8 cellular contexts compared by ENCODE assay signal in the genomic region with DNA sequence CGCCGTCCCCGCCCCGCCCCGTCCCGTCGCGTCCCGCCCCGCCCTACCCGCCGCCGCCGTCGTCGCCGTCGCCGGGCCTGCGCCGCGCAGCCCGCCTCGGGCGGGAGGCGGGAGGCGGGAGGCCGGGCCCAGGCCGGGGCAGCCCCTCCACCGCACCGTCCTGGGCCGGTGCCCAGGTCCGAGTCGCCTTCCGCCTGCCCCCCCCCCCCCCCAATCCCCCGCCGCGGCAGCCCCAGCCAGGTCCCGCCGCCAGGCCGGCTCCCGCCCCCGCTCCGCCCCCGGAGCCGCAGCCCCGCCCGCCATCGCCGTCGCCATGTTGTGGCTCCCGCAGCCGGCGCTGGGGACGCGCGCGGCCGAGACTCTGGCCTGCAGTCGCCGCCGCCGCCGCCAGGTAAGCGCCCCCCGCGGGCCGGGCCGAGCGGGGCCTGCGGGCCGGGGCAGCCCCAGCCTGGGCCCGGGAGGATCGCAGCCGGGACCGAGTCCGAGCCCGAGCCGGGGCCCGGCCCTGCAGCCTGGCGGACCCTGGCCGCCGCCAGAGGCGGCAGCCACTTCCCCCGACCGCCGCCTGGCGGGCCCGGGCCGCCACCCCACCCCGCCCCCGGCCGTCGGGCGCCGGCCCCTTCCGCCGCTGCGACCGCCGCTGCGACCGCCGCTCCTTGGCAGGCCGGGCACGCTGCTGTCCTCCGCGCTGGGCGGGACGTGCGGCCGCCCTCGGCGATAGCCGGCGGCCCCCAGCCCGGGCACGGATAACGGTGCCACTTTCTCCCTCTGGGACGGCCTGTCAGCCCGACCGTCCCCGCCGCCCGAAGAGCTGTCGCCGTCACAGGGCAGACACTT. TPM values are rescaled to one million over a fixed set of nuclear protein-coding genes. Genes with fewer than 3 reads are reported as not detected.
DNase-seq lines count a peak whose midpoint lies in the region; ATAC-seq and TF ChIP-seq lines count a peak whose summit lies in the region.

A gene with protein sequence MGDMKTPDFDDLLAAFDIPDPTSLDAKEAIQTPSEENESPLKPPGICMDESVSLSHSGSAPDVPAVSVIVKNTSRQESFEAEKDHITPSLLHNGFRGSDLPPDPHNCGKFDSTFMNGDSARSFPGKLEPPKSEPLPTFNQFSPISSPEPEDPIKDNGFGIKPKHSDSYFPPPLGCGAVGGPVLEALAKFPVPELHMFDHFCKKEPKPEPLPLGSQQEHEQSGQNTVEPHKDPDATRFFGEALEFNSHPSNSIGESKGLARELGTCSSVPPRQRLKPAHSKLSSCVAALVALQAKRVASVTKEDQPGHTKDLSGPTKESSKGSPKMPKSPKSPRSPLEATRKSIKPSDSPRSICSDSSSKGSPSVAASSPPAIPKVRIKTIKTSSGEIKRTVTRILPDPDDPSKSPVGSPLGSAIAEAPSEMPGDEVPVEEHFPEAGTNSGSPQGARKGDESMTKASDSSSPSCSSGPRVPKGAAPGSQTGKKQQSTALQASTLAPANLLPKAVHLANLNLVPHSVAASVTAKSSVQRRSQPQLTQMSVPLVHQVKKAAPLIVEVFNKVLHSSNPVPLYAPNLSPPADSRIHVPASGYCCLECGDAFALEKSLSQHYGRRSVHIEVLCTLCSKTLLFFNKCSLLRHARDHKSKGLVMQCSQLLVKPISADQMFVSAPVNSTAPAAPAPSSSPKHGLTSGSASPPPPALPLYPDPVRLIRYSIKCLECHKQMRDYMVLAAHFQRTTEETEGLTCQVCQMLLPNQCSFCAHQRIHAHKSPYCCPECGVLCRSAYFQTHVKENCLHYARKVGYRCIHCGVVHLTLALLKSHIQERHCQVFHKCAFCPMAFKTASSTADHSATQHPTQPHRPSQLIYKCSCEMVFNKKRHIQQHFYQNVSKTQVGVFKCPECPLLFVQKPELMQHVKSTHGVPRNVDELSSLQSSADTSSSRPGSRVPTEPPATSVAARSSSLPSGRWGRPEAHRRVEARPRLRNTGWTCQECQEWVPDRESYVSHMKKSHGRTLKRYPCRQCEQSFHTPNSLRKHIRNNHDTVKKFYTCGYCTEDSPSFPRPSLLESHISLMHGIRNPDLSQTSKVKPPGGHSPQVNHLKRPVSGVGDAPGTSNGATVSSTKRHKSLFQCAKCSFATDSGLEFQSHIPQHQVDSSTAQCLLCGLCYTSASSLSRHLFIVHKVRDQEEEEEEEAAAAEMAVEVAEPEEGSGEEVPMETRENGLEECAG (N-terminal part only) (plus strand): TSS at position 319 of the 837 bp plus-strand sequence. CDS start 34,084 bp downstream, outside the sequence.

- H3K36me3 ChIP-seq in SJCRH30 (no peaks in the 10 kb centered on the region), neuron (ENCODE audit: insufficient read depth, low read length) (no peaks in the 10 kb centered on the region)

- H3K4me1 ChIP-seq in SJCRH30 (peaks cover 17% of the 10 kb centered on the region), foreskin keratinocyte (peaks cover 4% of the 10 kb centered on the region), neuron (ENCODE audit: insufficient read depth, low read length) (peaks cover 7% of the 10 kb centered on the region)

- no peaks in the 10 kb centered on the region for H3K9me3 ChIP-seq in SJCRH30 (replicated peaks)
- no peaks in the 10 kb centered on the region for H3K9me3 ChIP-seq in neuron (ENCODE audit: low read length)

- H3K27me3 ChIP-seq in HL-60 (ENCODE audit: insufficient read depth, poor library complexity, severe bottlenecking): no peaks in the 10 kb centered on the region
- no peaks in the 10 kb centered on the region for H3K27me3 ChIP-seq in SJCRH30
- no peaks in the 10 kb centered on the region for H3K27me3 ChIP-seq in foreskin keratinocyte
- no peaks in the 10 kb centered on the region for H3K27me3 ChIP-seq in neuron (ENCODE audit: insufficient read depth, low read length)

- peak within 1 kb of the TSS; percentile 89 for H3K27ac ChIP-seq in HL-60 (replicated peaks)
- peak within 1 kb of the TSS; percentile 83 for H3K27ac ChIP-seq in SJCRH30
- H3K27ac ChIP-seq in foreskin keratinocyte: peak within 1 kb of the TSS; percentile 69
- peak within 1 kb of the TSS; percentile 100 for H3K27ac ChIP-seq in substantia nigra (ENCODE audit: low read depth, low read length, poor library complexity, severe bottlenecking)

- ATAC-seq in GM19463 (IDR thresholded peaks at IDR 0.05; ENCODE audit: unreplicated experiment) (peak; percentile 56), foreskin keratinocyte (peak; percentile 70)

- H3K4me3 ChIP-seq in HL-60 (replicated peaks; ENCODE audit: insufficient read depth, low read length) (peak within 1 kb of the TSS; percentile 91), SJCRH30 (peak within 1 kb of the TSS; percentile 92), neuron (ENCODE audit: low read length) (peak within 1 kb of the TSS; percentile 83)

- peak within 1 kb of the TSS; percentile 76 for H2AFZ ChIP-seq in neuron (ENCODE audit: low read depth, low read length)

- DNase-seq in CMK (ENCODE audit: low read depth) (peak; percentile 54), HL-60 (ENCODE audit: low read depth in 1 of 2, low spot score in 1 of 2) (peak in 1 of 2 experiments; percentile 68), SJCRH30 (peak; percentile 68 to 75), activated gamma-delta T cell treated with Interleukin-2 at 50 U/mL for 16 hours (peak; percentile 79), foreskin keratinocyte (peak in 1 of 2 donors; percentile 22), substantia nigra (lab: John Stamatoyannopoulos, UW) (peak in 46 of 49 donors; percentile 34 to 88 (median 78))

- TF ChIP-seq CTCF in HL-60 (IDR thresholded peaks at IDR 0.05; ENCODE audit: insufficient read depth, low read length) (no peak), foreskin keratinocyte (conservative IDR thresholded peaks at IDR 0.05) (no peak)

RNA-seq across cellular contexts. Expression of the gene that starts here (rescaled TPM):
- 12.6 and 13.0 TPM in 2 replicates for total RNA-seq in SJCRH30 (2014; rRNA removed; shearing (Covaris generic))
- total RNA-seq in foreskin keratinocyte: 13.1 and 13.5 TPM in 2 replicates
- 5.5 and 6.8 TPM in 2 replicates for polyA plus RNA-seq in foreskin keratinocyte
